12 cellular contexts compared by ENCODE assay signal in genomic region chr16:53546988-53547391, GRCh38. TPM values are rescaled to one million over a fixed set of nuclear protein-coding genes. Genes with fewer than 3 reads are reported as not detected.
DNase-seq lines count a peak whose midpoint lies in the region; ATAC-seq and TF ChIP-seq lines count a peak whose summit lies in the region.
"Had no signal": no experiment of that assay in that cellular context is flagged by ENCODE, and none has a peak within 500 bp of the region (broad histone marks: within the 10 kb centered on the region; RNA-seq: fewer than 3 reads in every experiment).

No MANE protein-coding gene starts in this region.

- H3K9me3 Mint-ChIP-seq in activated CD4-positive, alpha-beta T cell treated with anti-CD3 and anti-CD28 coated beads, Interleukin-2, amount 10 ng/mL, durations not matched to agents 24 days and 14 days = no peaks in the 10 kb centered on the region

- H3K4me3 Mint-ChIP-seq in activated CD4-positive, alpha-beta T cell treated with anti-CD3 and anti-CD28 coated beads, Interleukin-2, amount 10 ng/mL, durations not matched to agents 24 days and 14 days = no peak overlapping the region
- H3K4me3 Mint-ChIP-seq: activated naive CD8-positive, alpha-beta T cell had no signal

- intact Hi-C loops in activated CD4-positive, alpha-beta T cell treated with anti-CD3 and anti-CD28 coated beads, Interleukin-2, amount 10 ng/mL, durations not matched to agents 24 days and 14 days (cut with micrococcal nuclease) = no loop called here

- no peak for ATAC-seq in GM21825 (IDR thresholded peaks at IDR 0.05; ENCODE audit: unreplicated experiment)
- ATAC-seq in GM21515 (IDR thresholded peaks at IDR 0.05; ENCODE audit: unreplicated experiment) = no peak

- H3K27ac Mint-ChIP-seq in activated CD4-positive, alpha-beta T cell treated with anti-CD3 and anti-CD28 coated beads, Interleukin-2, amount 10 ng/mL, durations not matched to agents 24 days and 14 days = no peak overlapping the region
- H3K27ac Mint-ChIP-seq: activated naive CD8-positive, alpha-beta T cell had no signal

- DNase-seq in BE2C (no peak), NCI-H69 (lab: John Stamatoyannopoulos, UW) (peak; percentile 75), fibroblast of pulmonary artery (ENCODE audit: low read depth) (peak; percentile 23), SKM-1 treated with dmso at 0.1 percent for 144 hours (lab: John Stamatoyannopoulos, UW; ENCODE audit: unreplicated experiment) (no peak)
- DNase-seq in activated CD4-positive, alpha-beta T cell treated with anti-CD3 and anti-CD28 coated beads, Interleukin-2, amount 10 ng/mL, durations not matched to agents 24 days and 14 days = no peak
- DNase-seq: DMS79; stimulated activated CD4-positive, alpha-beta T cell treated with anti-CD3 and anti-CD28 coated beads, Interleukin-2, amount 100 ng/mL, for 48 hours; upper lobe of left lung had no signal

- H3K4me1 ChIP-seq in BE2C = no peaks in the 10 kb centered on the region; the same call in 1 of the 2 replicates

- no peak overlapping the region for H3K4me3 ChIP-seq in BE2C (ENCODE audit: low read depth, low read length)
- H3K4me3 ChIP-seq in fibroblast of pulmonary artery (replicated peaks; ENCODE audit: low read depth, low read length) = no peak overlapping the region
- H3K4me3 ChIP-seq: upper lobe of left lung had no signal

- H3K36me3 ChIP-seq in BE2C = no peaks in the 10 kb centered on the region
- H3K36me3 ChIP-seq: upper lobe of left lung had no signal

- no peaks in the 10 kb centered on the region for H3K36me3 Mint-ChIP-seq in activated CD4-positive, alpha-beta T cell treated with anti-CD3 and anti-CD28 coated beads, Interleukin-2, amount 10 ng/mL, durations not matched to agents 24 days and 14 days (ENCODE audit: low read depth)
- H3K36me3 Mint-ChIP-seq: activated naive CD8-positive, alpha-beta T cell had no signal

- peaks cover 5% of the 10 kb centered on the region for H3K27me3 ChIP-seq in BE2C
- H3K27me3 ChIP-seq: upper lobe of left lung had no signal

- TF ChIP-seq CTCF in BE2C (IDR thresholded peaks at IDR 0.05; ENCODE audit: low read depth, low read length) = peak; percentile 46
- TF ChIP-seq CTCF in GM12874 (IDR thresholded peaks at IDR 0.05; ENCODE audit: insufficient read depth, low read depth, low read length) = peak; percentile 77
- TF ChIP-seq CTCF in fibroblast of pulmonary artery (IDR thresholded peaks at IDR 0.05; ENCODE audit: low read length, missing control alignments) = peak; percentile 26

- H3K9me3 ChIP-seq in BE2C = no peaks in the 10 kb centered on the region
- H3K9me3 ChIP-seq: upper lobe of left lung had no signal

- H3K4me1 Mint-ChIP-seq in activated CD4-positive, alpha-beta T cell treated with anti-CD3 and anti-CD28 coated beads, Interleukin-2, amount 10 ng/mL, durations not matched to agents 24 days and 14 days = peaks cover 33% of the 10 kb centered on the region

- H3K27me3 Mint-ChIP-seq in activated CD4-positive, alpha-beta T cell treated with anti-CD3 and anti-CD28 coated beads, Interleukin-2, amount 10 ng/mL, durations not matched to agents 24 days and 14 days = peaks cover 26% of the 10 kb centered on the region

RNA-seq across cellular contexts. Expression of gene AKTIP, which starts 44.0 kb away (rescaled TPM):
- polyA plus RNA-seq in BE2C (2012; ENCODE audit: insufficient read depth, insufficient read length, low read depth) = 16.2 TPM
- 18.0 and 18.7 TPM in 2 replicates for total RNA-seq in activated CD4-positive, alpha-beta T cell treated with anti-CD3 and anti-CD28 coated beads, Interleukin-2, amount 10 ng/mL, durations not matched to agents 24 days and 14 days

Comparison
In these comparisons a context has a peak if more than half of its experiments do, and no peak if none do; other contexts are left out.
1. DNase-seq: peak in NCI-H69 (single experiment) and fibroblast of pulmonary artery (single experiment); none in BE2C (single experiment), SKM-1 treated with dmso at 0.1 percent for 144 hours (single experiment) and activated CD4-positive, alpha-beta T cell treated with anti-CD3 and anti-CD28 coated beads, Interleukin-2, amount 10 ng/mL, durations not matched to agents 24 days and 14 days (single experiment).
2. CTCF ChIP-seq: peak in every context shown above with its lines; median percentile 77 in GM12874; 46 in BE2C; 26 in fibroblast of pulmonary artery.